Comparison of ENCODE assay signal across 20 cellular contexts in genomic region chr14:68407838-68408237, GRCh38.
DNase-seq lines count a peak whose midpoint lies in the region; ATAC-seq, FAIRE-seq and TF ChIP-seq lines count a peak whose summit lies in the region.
"Had no signal": no experiment of that assay in that cellular context is flagged by ENCODE, and none has a peak within 500 bp of the region (broad histone marks: within the 10 kb centered on the region; RNA-seq: fewer than 3 reads in every experiment).

No MANE protein-coding gene starts in this region.

- TF ChIP-seq CTCF in CD4-positive, alpha-beta T cell (IDR thresholded peaks at IDR 0.05): no peak

- H3K14ac ChIP-seq in mesenchymal stem cell (ENCODE audit: low read length in 2 of 2): no peak overlapping the region

- peak; percentile 59 for FAIRE-seq in GM19239 (lab: Jason Lieb, UNC)
- FAIRE-seq: pancreas had no signal

- ATAC-seq in T-cell (replicated peaks in 1 of 4): no peak
- no peak for ATAC-seq in stimulated activated naive CD8-positive, alpha-beta T cell treated with anti-CD3 and anti-CD28 coated beads, Interleukin-15, amount 100 ng/mL, for 72 hours
- ATAC-seq in CD4-positive, alpha-beta T cell (ENCODE audit: poor library complexity): no peak
- no peak for ATAC-seq in GM21515 (IDR thresholded peaks at IDR 0.05; ENCODE audit: unreplicated experiment)
- ATAC-seq: pancreas had no signal

- H3K4me1 ChIP-seq in mesenchymal stem cell (ENCODE audit: control insufficient read depth, insufficient read depth, low read depth, low read length) (peaks cover 1% of the 10 kb centered on the region), SJCRH30 (no peaks in the 10 kb centered on the region; the same call in 1 of the 2 replicates)
- H3K4me1 ChIP-seq: HAP-1 had no signal

- H3K4me3 Mint-ChIP-seq in T-cell: no peak overlapping the region
- no peak overlapping the region for H3K4me3 Mint-ChIP-seq in stimulated activated naive CD8-positive, alpha-beta T cell treated with anti-CD3 and anti-CD28 coated beads, Interleukin-15, amount 100 ng/mL, for 72 hours
- H3K4me3 Mint-ChIP-seq in CD4-positive, alpha-beta T cell: no peak overlapping the region
- H3K4me3 Mint-ChIP-seq: endodermal cell had no signal

- no peak overlapping the region for H2AFZ ChIP-seq in mesenchymal stem cell (ENCODE audit: low read depth, low read length)

- WGBS in mesenchymal stem cell: 100% methylated on average over 1 of the region's 1 CpG

- peak overlapping the region; percentile 57 for H2AK5ac ChIP-seq in mesenchymal stem cell (ENCODE audit: low read length, severe bottlenecking)

- H3K9me3 ChIP-seq in mesenchymal stem cell (ENCODE audit: control insufficient read depth, low read length): no peaks in the 10 kb centered on the region
- H3K9me3 ChIP-seq in SJCRH30 (replicated peaks): no peaks in the 10 kb centered on the region
- H3K9me3 ChIP-seq in CD4-positive, alpha-beta T cell (ENCODE audit: control insufficient read depth, low read length): no peaks in the 10 kb centered on the region
- H3K9me3 ChIP-seq: HAP-1, pancreas, thoracic aorta had no signal

- no peak overlapping the region for H2BK120ac ChIP-seq in mesenchymal stem cell (ENCODE audit: low read depth, low read length)

- no peak overlapping the region for H3K23ac ChIP-seq in mesenchymal stem cell (ENCODE audit: low read length in 2 of 2)

- H3K36me3 ChIP-seq in mesenchymal stem cell (ENCODE audit: control insufficient read depth in 1 of 2, insufficient read depth in 2 of 2, low read depth in 1 of 2, low read length in 2 of 2): no peaks in the 10 kb centered on the region
- H3K36me3 ChIP-seq in SJCRH30: no peaks in the 10 kb centered on the region
- H3K36me3 ChIP-seq: HAP-1, pancreas, thoracic aorta, WERI-Rb-1 had no signal

- no peak overlapping the region for H3K9ac ChIP-seq in mesenchymal stem cell (ENCODE audit: low read length)

- no peak for DNase-seq in GM19239 (ENCODE audit: insufficient read length, low spot score)
- no peak for DNase-seq in T-cell
- DNase-seq in mesenchymal stem cell: no peak
- no peak for DNase-seq in stimulated activated naive CD8-positive, alpha-beta T cell treated with anti-CD3 and anti-CD28 coated beads, Interleukin-15, amount 100 ng/mL, for 72 hours
- DNase-seq in SJCRH30: no peak
- no peak for DNase-seq in CD4-positive, alpha-beta T cell
- no peak for DNase-seq in pons (ENCODE audit: low spot score)
- DNase-seq: activated CD8-positive, alpha-beta memory T cell treated with anti-CD3 and anti-CD28 coated beads for 24 hours; amniotic stem cell; DMS53; endodermal cell; midbrain; NCI-H2227 treated with DMSO at 0.1 percent for 48 hours; pancreas; stimulated activated CD4-positive, alpha-beta T cell treated with anti-CD3 and anti-CD28 coated beads, Interleukin-4, amount 100 ng/mL, for 1 hour; WERI-Rb-1 had no signal

- H3K79me1 ChIP-seq in mesenchymal stem cell (replicated peaks; ENCODE audit: low read length, poor library complexity, severe bottlenecking): no peaks in the 10 kb centered on the region

- H3K18ac ChIP-seq in mesenchymal stem cell (ENCODE audit: low read depth in 1 of 2, low read length in 2 of 2): peak overlapping the region in 1 of 2 experiments; percentile 0

- CTCF ChIA-PET in T-cell (lab: Charles Lee): interaction anchor here in 1 of 2 donors (0.7 to 1.6 kb wide), 4 partner anchors 17 to 380 kb away, joined by 3 to 4 read pairs (median 4); no protein-coding TSS in a partner anchor
- CTCF ChIA-PET in CD4-positive, alpha-beta T cell (lab: Charles Lee): no interaction called here

- POLR2A ChIA-PET in T-cell (lab: Charles Lee): interaction anchor here in 1 of 2 donors (0.7 kb wide), 1 partner anchor 15 kb away, joined by 3 read pairs; no protein-coding TSS in a partner anchor
- POLR2A ChIA-PET in CD4-positive, alpha-beta T cell (lab: Charles Lee): interaction anchor here (1.3 to 1.4 kb wide), 2 partner anchors 99 to 124 kb away, joined by 3 to 8 read pairs; no protein-coding TSS in a partner anchor

- H3K27me3 Mint-ChIP-seq in T-cell: no peaks in the 10 kb centered on the region
- no peaks in the 10 kb centered on the region for H3K27me3 Mint-ChIP-seq in stimulated activated naive CD8-positive, alpha-beta T cell treated with anti-CD3 and anti-CD28 coated beads, Interleukin-15, amount 100 ng/mL, for 72 hours
- H3K27me3 Mint-ChIP-seq in CD4-positive, alpha-beta T cell: no peaks in the 10 kb centered on the region

- H3K4ac ChIP-seq in mesenchymal stem cell (ENCODE audit: low read depth in 1 of 2, low read length in 2 of 2): peak overlapping the region in 1 of 2 experiments; percentile 20

- H4K8ac ChIP-seq in mesenchymal stem cell (ENCODE audit: low read length): no peak overlapping the region

- no peak overlapping the region for H4K91ac ChIP-seq in mesenchymal stem cell (ENCODE audit: low read length)

- peak overlapping the region in 1 of 2 experiments; percentile 6 for H2BK12ac ChIP-seq in mesenchymal stem cell (ENCODE audit: low read length in 2 of 2)

- H2BK5ac ChIP-seq in mesenchymal stem cell (ENCODE audit: low read depth, low read length, poor library complexity, severe bottlenecking): no peak overlapping the region

- H3K27me3 ChIP-seq in mesenchymal stem cell (ENCODE audit: control insufficient read depth in 1 of 2, insufficient read depth in 1 of 2, low read length in 2 of 2): no peaks in the 10 kb centered on the region
- H3K27me3 ChIP-seq in SJCRH30: no peaks in the 10 kb centered on the region
- H3K27me3 ChIP-seq in CD4-positive, alpha-beta T cell (ENCODE audit: control insufficient read depth, insufficient read depth, low read length): no peaks in the 10 kb centered on the region
- H3K27me3 ChIP-seq: pancreas had no signal

- H3K4me2 ChIP-seq in mesenchymal stem cell (ENCODE audit: low read length, poor library complexity, severe bottlenecking): no peak overlapping the region

- no peak overlapping the region for H2BK15ac ChIP-seq in mesenchymal stem cell (ENCODE audit: low read depth, poor library complexity, severe bottlenecking)

- no peak overlapping the region for H3K4me3 ChIP-seq in mesenchymal stem cell (ENCODE audit: insufficient read depth in 1 of 2, low read depth in 1 of 2, low read length in 2 of 2)
- no peak overlapping the region for H3K4me3 ChIP-seq in SJCRH30
- H3K4me3 ChIP-seq: HAP-1, pancreas, thoracic aorta had no signal

- intact Hi-C loops in CD4-positive, alpha-beta T cell (cut with DNase I, micrococcal nuclease): loop anchor here in 1 of 2 experiments (2.0 to 5.0 kb wide), 2 partner anchors 161 to 381 kb away; no protein-coding TSS in a partner anchor

- H3K9me3 Mint-ChIP-seq in T-cell: no peaks in the 10 kb centered on the region
- H3K9me3 Mint-ChIP-seq in stimulated activated naive CD8-positive, alpha-beta T cell treated with anti-CD3 and anti-CD28 coated beads, Interleukin-15, amount 100 ng/mL, for 72 hours: no peaks in the 10 kb centered on the region
- H3K9me3 Mint-ChIP-seq in CD4-positive, alpha-beta T cell: no peaks in the 10 kb centered on the region
- H3K9me3 Mint-ChIP-seq: activated T-helper 2 cell treated with anti-CD3 and anti-CD28 coated beads, Interferon-gamma antibody, Interleukin-2, Interleukin-4, amounts not matched to agents 10 μg/mL and 5 μg/mL and 100 μg/mL, durations not matched to agents 14 hours and 24 hours and 36 hours; endodermal cell had no signal

- peak overlapping the region; percentile 28 to 71 for H3K27ac Mint-ChIP-seq in T-cell
- H3K27ac Mint-ChIP-seq in stimulated activated naive CD8-positive, alpha-beta T cell treated with anti-CD3 and anti-CD28 coated beads, Interleukin-15, amount 100 ng/mL, for 72 hours: peak overlapping the region; percentile 46 to 55
- H3K27ac Mint-ChIP-seq in CD4-positive, alpha-beta T cell: no peak overlapping the region
- H3K27ac Mint-ChIP-seq: activated T-helper 2 cell treated with anti-CD3 and anti-CD28 coated beads, Interferon-gamma antibody, Interleukin-2, Interleukin-4, amounts not matched to agents 10 μg/mL and 5 μg/mL and 100 μg/mL, durations not matched to agents 14 hours and 24 hours and 36 hours; endodermal cell had no signal

- H3K27ac ChIP-seq in mesenchymal stem cell (ENCODE audit: low read length, poor library complexity, severe bottlenecking): no peak overlapping the region
- H3K27ac ChIP-seq in SJCRH30: no peak overlapping the region
- no peak overlapping the region for H3K27ac ChIP-seq in CD4-positive, alpha-beta T cell (ENCODE audit: low read depth, low read length)
- H3K27ac ChIP-seq: pancreas, thoracic aorta, WERI-Rb-1 had no signal

- H3K4me1 Mint-ChIP-seq in T-cell: peaks cover 43 to 48% (median 47%) of the 10 kb centered on the region in 3 donors
- peaks cover 52% of the 10 kb centered on the region for H3K4me1 Mint-ChIP-seq in stimulated activated naive CD8-positive, alpha-beta T cell treated with anti-CD3 and anti-CD28 coated beads, Interleukin-15, amount 100 ng/mL, for 72 hours
- H3K4me1 Mint-ChIP-seq in CD4-positive, alpha-beta T cell (ENCODE audit: low read depth): peaks cover 49% of the 10 kb centered on the region

- peaks cover 3% of the 10 kb centered on the region for H3K36me3 Mint-ChIP-seq in T-cell
- no peaks in the 10 kb centered on the region for H3K36me3 Mint-ChIP-seq in CD4-positive, alpha-beta T cell (ENCODE audit: low read depth)
